In the genomic region with DNA sequence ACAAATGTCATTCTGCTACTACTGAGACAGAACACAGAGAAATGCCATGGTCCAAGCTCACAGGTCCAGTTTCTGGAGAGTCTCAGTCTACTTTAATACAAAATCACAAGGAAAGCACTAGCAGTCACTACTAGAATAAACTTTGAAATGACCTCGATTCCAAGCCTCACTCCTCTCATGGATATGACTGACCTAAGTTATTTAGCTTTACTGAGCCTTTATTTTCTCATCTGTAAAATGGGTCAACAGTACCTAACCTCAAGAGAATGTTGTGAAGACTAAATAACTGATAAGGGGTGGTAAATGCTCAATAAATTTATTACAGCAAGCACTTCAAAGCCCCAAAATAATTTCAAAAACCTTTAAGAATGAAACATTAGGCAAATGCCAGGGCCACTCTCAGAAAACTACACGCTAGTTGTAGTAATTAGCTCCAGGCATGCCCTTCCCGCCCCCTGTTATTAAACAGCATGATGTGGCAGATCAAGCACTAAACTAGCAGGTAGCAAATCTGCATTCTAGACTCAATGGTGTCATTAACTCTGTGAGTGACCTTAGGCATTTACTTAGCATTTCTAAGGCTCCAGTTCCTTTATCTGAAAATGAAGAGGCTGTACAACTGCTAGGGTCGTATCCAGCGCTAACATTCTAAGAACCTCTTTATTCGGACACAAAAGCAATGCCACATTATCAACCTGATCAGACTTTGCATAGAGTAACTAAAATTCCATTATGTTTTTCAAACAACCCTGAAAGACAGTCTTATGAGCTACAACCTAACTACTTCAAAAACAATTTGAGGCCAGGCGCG, we compare ENCODE assay signal across 27 cellular contexts. TPM values are rescaled to one million over a fixed set of nuclear protein-coding genes. Genes with fewer than 3 reads are reported as not detected.
DNase-seq lines count a peak whose midpoint lies in the region; ATAC-seq and TF ChIP-seq lines count a peak whose summit lies in the region.
"Had no signal": no experiment of that assay in that cellular context is flagged by ENCODE, and none has a peak within 500 bp of the region (broad histone marks: within the 10 kb centered on the region; RNA-seq: fewer than 3 reads in every experiment).

No MANE protein-coding gene starts in this region.

- TF ChIP-seq CTCF in neural crest cell (conservative IDR thresholded peaks at IDR 0.05): no peak

- DNase-seq in activated CD4-positive, alpha-beta T cell treated with anti-CD3 and anti-CD28 coated beads, Interleukin-2, amount 10 ng/mL, durations not matched to agents 24 days and 14 days: no peak
- DNase-seq in activated CD4-positive, alpha-beta T cell treated with anti-CD3 and anti-CD28 coated beads for 48 hours: no peak
- peak; percentile 87 for DNase-seq in NCI-H69 (lab: John Stamatoyannopoulos, UW)
- no peak for DNase-seq in neural crest cell (ENCODE audit: low read depth, low spot score)
- DNase-seq in ACHN: no peak
- DNase-seq: activated CD4-positive, alpha-beta memory T cell treated with anti-CD3 and anti-CD28 coated beads, Interleukin-2, amount 10 ng/mL, durations not matched to agents 7 days and 5 days; activated CD4-positive, CD25-positive, alpha-beta regulatory T cell; activated gamma-delta T cell; activated naive CD8-positive, alpha-beta T cell treated with anti-CD3 and anti-CD28 coated beads, Interleukin-2, amount 50 U/mL, for 24 hours; DMS153; endodermal cell; esophagus squamous epithelium; GM23248; NCI-H1048; NCI-H187; NCI-H774; right cardiac atrium; RPMI8226; stimulated activated CD4-positive, alpha-beta T cell treated with anti-CD3 and anti-CD28 coated beads, Interleukin-2, amount 100 ng/mL, for 48 hours; T-cell had no signal

- no peaks in the 10 kb centered on the region for H3K27me3 Mint-ChIP-seq in activated CD4-positive, alpha-beta T cell treated with anti-CD3 and anti-CD28 coated beads, Interleukin-2, amount 10 ng/mL, durations not matched to agents 24 days and 14 days
- H3K27me3 Mint-ChIP-seq in neural crest cell (ENCODE audit: low read depth): no peaks in the 10 kb centered on the region
- H3K27me3 Mint-ChIP-seq: activated CD4-positive, alpha-beta memory T cell treated with anti-CD3 and anti-CD28 coated beads, Interleukin-2, amount 10 ng/mL, durations not matched to agents 7 days and 5 days; activated naive CD8-positive, alpha-beta T cell treated with anti-CD3 and anti-CD28 coated beads, Interleukin-2, amount 50 U/mL, for 24 hours; central memory CD8-positive, alpha-beta T cell; dendritic cell treated with granulocyte-macrophage colony-stimulating factor and Interleukin-4, amounts not matched to agents 40 ng/mL and 50 ng/mL, for 4 days; T-cell had no signal

- peaks cover 50% of the 10 kb centered on the region for H3K36me3 Mint-ChIP-seq in activated CD4-positive, alpha-beta T cell treated with anti-CD3 and anti-CD28 coated beads, Interleukin-2, amount 10 ng/mL, durations not matched to agents 24 days and 14 days (ENCODE audit: low read depth)
- H3K36me3 Mint-ChIP-seq in neural crest cell (ENCODE audit: low read depth): peaks cover 4% of the 10 kb centered on the region

- in situ Hi-C loops in ACHN (cut with HindIII; ENCODE audit: low pct_ligation_motif_present, low pct_unique_long_range_greater_than_20kb, low sequenced_read_pairs): no loop called here

- no peaks in the 10 kb centered on the region for H3K9me3 Mint-ChIP-seq in activated CD4-positive, alpha-beta T cell treated with anti-CD3 and anti-CD28 coated beads, Interleukin-2, amount 10 ng/mL, durations not matched to agents 24 days and 14 days
- H3K9me3 Mint-ChIP-seq in neural crest cell: no peaks in the 10 kb centered on the region
- H3K9me3 Mint-ChIP-seq: activated CD4-positive, alpha-beta memory T cell treated with anti-CD3 and anti-CD28 coated beads, Interleukin-2, amount 10 ng/mL, durations not matched to agents 7 days and 5 days; activated naive CD8-positive, alpha-beta T cell treated with anti-CD3 and anti-CD28 coated beads, Interleukin-2, amount 50 U/mL, for 24 hours; central memory CD8-positive, alpha-beta T cell; dendritic cell treated with granulocyte-macrophage colony-stimulating factor and Interleukin-4, amounts not matched to agents 40 ng/mL and 50 ng/mL, for 4 days; endodermal cell; neural progenitor cell; T-cell had no signal

- H3K4me3 Mint-ChIP-seq in activated CD4-positive, alpha-beta T cell treated with anti-CD3 and anti-CD28 coated beads, Interleukin-2, amount 10 ng/mL, durations not matched to agents 24 days and 14 days: no peak overlapping the region
- H3K4me3 Mint-ChIP-seq in neural crest cell: peak overlapping the region; percentile 23
- H3K4me3 Mint-ChIP-seq: activated CD4-positive, alpha-beta memory T cell treated with anti-CD3 and anti-CD28 coated beads, Interleukin-2, amount 10 ng/mL, durations not matched to agents 7 days and 5 days; activated naive CD8-positive, alpha-beta T cell treated with anti-CD3 and anti-CD28 coated beads, Interleukin-2, amount 50 U/mL, for 24 hours; central memory CD8-positive, alpha-beta T cell; dendritic cell treated with granulocyte-macrophage colony-stimulating factor and Interleukin-4, amounts not matched to agents 40 ng/mL and 50 ng/mL, for 4 days; endodermal cell; neural progenitor cell had no signal

- intact Hi-C loops in activated CD4-positive, alpha-beta T cell treated with anti-CD3 and anti-CD28 coated beads, Interleukin-2, amount 10 ng/mL, durations not matched to agents 24 days and 14 days (cut with micrococcal nuclease): no loop called here

- no peak for ATAC-seq in HG02870 (IDR thresholded peaks at IDR 0.05; ENCODE audit: unreplicated experiment)
- ATAC-seq: activated naive CD8-positive, alpha-beta T cell treated with anti-CD3 and anti-CD28 coated beads, Interleukin-2, amount 50 U/mL, for 24 hours; right cardiac atrium; T-cell had no signal

- peaks cover 35% of the 10 kb centered on the region for H3K4me1 Mint-ChIP-seq in activated CD4-positive, alpha-beta T cell treated with anti-CD3 and anti-CD28 coated beads, Interleukin-2, amount 10 ng/mL, durations not matched to agents 24 days and 14 days
- H3K4me1 Mint-ChIP-seq in neural crest cell: peaks cover 22% of the 10 kb centered on the region

- H3K27ac Mint-ChIP-seq in activated CD4-positive, alpha-beta T cell treated with anti-CD3 and anti-CD28 coated beads, Interleukin-2, amount 10 ng/mL, durations not matched to agents 24 days and 14 days: peak overlapping the region; percentile 34
- no peak overlapping the region for H3K27ac Mint-ChIP-seq in neural crest cell (ENCODE audit: unreplicated experiment)
- H3K27ac Mint-ChIP-seq: activated CD4-positive, alpha-beta memory T cell treated with anti-CD3 and anti-CD28 coated beads, Interleukin-2, amount 10 ng/mL, durations not matched to agents 7 days and 5 days; activated naive CD8-positive, alpha-beta T cell treated with anti-CD3 and anti-CD28 coated beads, Interleukin-2, amount 50 U/mL, for 24 hours; dendritic cell treated with granulocyte-macrophage colony-stimulating factor and Interleukin-4, amounts not matched to agents 40 ng/mL and 50 ng/mL, for 4 days; endodermal cell; neural progenitor cell; T-cell had no signal

RNA-seq across cellular contexts. Expression of a gene that starts 8.4 kb away (rescaled TPM):
- total RNA-seq in activated CD4-positive, alpha-beta T cell treated with anti-CD3 and anti-CD28 coated beads, Interleukin-2, amount 10 ng/mL, durations not matched to agents 24 days and 14 days: 212 and 224 TPM in 2 replicates
- 126 and 127 TPM in 2 replicates for total RNA-seq in neural crest cell

RNA-seq across cellular contexts. Expression of a gene that starts 34.5 kb away (rescaled TPM):
- 10.7 and 17.3 TPM in 2 replicates for total RNA-seq in activated CD4-positive, alpha-beta T cell treated with anti-CD3 and anti-CD28 coated beads, Interleukin-2, amount 10 ng/mL, durations not matched to agents 24 days and 14 days
- total RNA-seq in neural crest cell: 10.1 and 12.4 TPM in 2 replicates

RNA-seq across cellular contexts. Expression of a gene that starts 56.0 kb away (rescaled TPM):
- total RNA-seq in activated CD4-positive, alpha-beta T cell treated with anti-CD3 and anti-CD28 coated beads, Interleukin-2, amount 10 ng/mL, durations not matched to agents 24 days and 14 days: 375 and 379 TPM in 2 replicates
- total RNA-seq in neural crest cell: 199 and 205 TPM in 2 replicates

RNA-seq across cellular contexts. Expression of a gene that starts 57.6 kb away (rescaled TPM):
- total RNA-seq in activated CD4-positive, alpha-beta T cell treated with anti-CD3 and anti-CD28 coated beads, Interleukin-2, amount 10 ng/mL, durations not matched to agents 24 days and 14 days: not detected in 2 replicates
- total RNA-seq in neural crest cell: not detected in 2 replicates
- total RNA-seq: activated CD4-positive, alpha-beta memory T cell treated with anti-CD3 and anti-CD28 coated beads, Interleukin-2, amount 10 ng/mL, durations not matched to agents 7 days and 5 days; endodermal cell; esophagus squamous epithelium; GM23248; lung microvascular endothelial cell; SK-MEL-5; tibial nerve had no signal
